19 cellular contexts compared by ENCODE assay signal in the genomic region with DNA sequence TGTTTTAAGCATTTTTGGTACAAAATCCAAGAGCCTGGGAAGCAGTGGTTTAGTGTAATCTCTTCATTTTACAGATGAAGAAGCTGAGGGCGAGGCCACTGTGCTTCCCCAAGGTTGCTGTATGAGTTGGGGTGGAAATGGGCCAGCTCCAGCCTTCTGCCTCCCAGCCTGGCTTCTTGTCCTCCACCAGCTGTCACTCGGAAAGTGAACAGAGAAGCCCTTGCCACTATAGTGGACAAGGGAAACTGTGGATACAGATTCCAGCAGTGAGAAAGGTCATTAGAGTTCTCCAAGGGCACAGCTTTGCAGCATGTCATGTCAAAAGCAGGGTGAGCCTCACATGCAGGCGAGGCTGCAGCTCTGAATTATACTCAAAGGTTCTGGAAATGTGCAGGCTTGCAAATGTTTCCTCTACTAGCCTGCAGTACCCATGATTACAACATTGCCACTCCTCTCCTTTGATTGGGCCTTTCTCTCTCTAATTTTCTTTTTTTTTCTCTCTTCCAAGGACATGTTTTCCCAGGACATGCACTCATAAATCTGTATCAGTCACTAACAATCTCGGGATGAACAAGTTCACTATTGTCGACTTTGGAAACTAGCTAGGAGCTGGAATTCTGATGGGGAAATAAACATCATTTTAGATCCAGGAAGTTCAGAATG. TPM values are rescaled to one million over a fixed set of nuclear protein-coding genes. Genes with fewer than 3 reads are reported as not detected.
"Had no signal": no experiment of that assay in that cellular context is flagged by ENCODE, and none has a peak within 500 bp of the region (broad histone marks: within the 10 kb centered on the region; RNA-seq: fewer than 3 reads in every experiment).

No MANE protein-coding gene starts in this region.

- ATAC-seq: activated CD8-positive, alpha-beta memory T cell treated with anti-CD3 and anti-CD28 coated beads, Interleukin-2, amount 10 ng/mL, durations not matched to agents 7 days and 5 days; activated T-helper 17 cell treated with anti-CD3 and anti-CD28 coated beads, Interleukin-2, amount 50 U/mL, for 72 hours; foreskin keratinocyte; psoas muscle had no signal

- H3K36me3 Mint-ChIP-seq: activated CD8-positive, alpha-beta memory T cell treated with anti-CD3 and anti-CD28 coated beads, Interleukin-2, amount 10 ng/mL, durations not matched to agents 7 days and 5 days; activated naive CD8-positive, alpha-beta T cell treated with anti-CD3 and anti-CD28 coated beads, Interleukin-2, amount 10 ng/mL, durations not matched to agents 7 days and 5 days; immature natural killer cell had no signal

- H3K27me3 ChIP-seq: brain microvascular endothelial cell, sigmoid colon, spleen, tibial artery, uterus had no signal

- H3K36me3 ChIP-seq: brain microvascular endothelial cell, sigmoid colon, spleen, tibial artery, uterus had no signal

- H3K4me1 ChIP-seq: foreskin keratinocyte, psoas muscle, sigmoid colon, spleen, uterus had no signal

- H3K27ac ChIP-seq: brain microvascular endothelial cell, coronary artery, foreskin keratinocyte, psoas muscle, sigmoid colon, tibial artery, uterus had no signal

- DNase-seq: activated CD4-positive, alpha-beta memory T cell treated with anti-CD3 and anti-CD28 coated beads, Interleukin-2, amount 10 ng/mL, durations not matched to agents 7 days and 5 days; activated CD4-positive, alpha-beta T cell treated with anti-CD3 and anti-CD28 coated beads for 48 hours; activated CD4-positive, CD25-positive, alpha-beta regulatory T cell; activated CD8-positive, alpha-beta memory T cell treated with anti-CD3 and anti-CD28 coated beads, Interleukin-2, amount 10 ng/mL, durations not matched to agents 7 days and 5 days; activated naive CD4-positive, alpha-beta T cell treated with Interleukin-2 at 50 U/mL for 16 hours; activated naive CD8-positive, alpha-beta T cell treated with anti-CD3 and anti-CD28 coated beads, Interleukin-2, amount 10 ng/mL, durations not matched to agents 7 days and 5 days; activated T-cell treated with anti-CD3 and anti-CD28 coated beads, Interleukin-2, amount 50 U/mL, for 1 hour; brain microvascular endothelial cell; glutamatergic neuron; immature natural killer cell; psoas muscle; sigmoid colon; spleen; stimulated activated naive CD4-positive, alpha-beta T cell; tibial artery; uterus had no signal

- H3K9me3 ChIP-seq: psoas muscle, sigmoid colon, spleen, tibial artery, uterus had no signal

- H3K4me3 Mint-ChIP-seq: activated CD4-positive, alpha-beta memory T cell treated with anti-CD3 and anti-CD28 coated beads, Interleukin-2, amount 10 ng/mL, durations not matched to agents 7 days and 5 days; activated CD8-positive, alpha-beta memory T cell treated with anti-CD3 and anti-CD28 coated beads, Interleukin-2, amount 10 ng/mL, durations not matched to agents 7 days and 5 days; activated naive CD8-positive, alpha-beta T cell treated with anti-CD3 and anti-CD28 coated beads, Interleukin-2, amount 10 ng/mL, durations not matched to agents 7 days and 5 days; activated T-helper 17 cell treated with anti-CD3 and anti-CD28 coated beads, Interleukin-2, amount 50 U/mL, for 72 hours; immature natural killer cell had no signal

- H3K27ac Mint-ChIP-seq: activated CD4-positive, alpha-beta memory T cell treated with anti-CD3 and anti-CD28 coated beads, Interleukin-2, amount 10 ng/mL, durations not matched to agents 7 days and 5 days; activated CD8-positive, alpha-beta memory T cell treated with anti-CD3 and anti-CD28 coated beads, Interleukin-2, amount 10 ng/mL, durations not matched to agents 7 days and 5 days; activated naive CD8-positive, alpha-beta T cell treated with anti-CD3 and anti-CD28 coated beads, Interleukin-2, amount 10 ng/mL, durations not matched to agents 7 days and 5 days; activated T-helper 17 cell treated with anti-CD3 and anti-CD28 coated beads, Interleukin-2, amount 50 U/mL, for 72 hours; immature natural killer cell had no signal

- H3K4me1 Mint-ChIP-seq: activated CD4-positive, alpha-beta memory T cell treated with anti-CD3 and anti-CD28 coated beads, Interleukin-2, amount 10 ng/mL, durations not matched to agents 7 days and 5 days; activated CD8-positive, alpha-beta memory T cell treated with anti-CD3 and anti-CD28 coated beads, Interleukin-2, amount 10 ng/mL, durations not matched to agents 7 days and 5 days; activated naive CD8-positive, alpha-beta T cell treated with anti-CD3 and anti-CD28 coated beads, Interleukin-2, amount 10 ng/mL, durations not matched to agents 7 days and 5 days; activated T-helper 17 cell treated with anti-CD3 and anti-CD28 coated beads, Interleukin-2, amount 50 U/mL, for 72 hours; immature natural killer cell had no signal

- H3K4me3 ChIP-seq: coronary artery, psoas muscle, sigmoid colon, spleen, tibial artery, uterus had no signal

- H3K9me3 Mint-ChIP-seq: activated CD4-positive, alpha-beta memory T cell treated with anti-CD3 and anti-CD28 coated beads, Interleukin-2, amount 10 ng/mL, durations not matched to agents 7 days and 5 days; activated naive CD8-positive, alpha-beta T cell treated with anti-CD3 and anti-CD28 coated beads, Interleukin-2, amount 10 ng/mL, durations not matched to agents 7 days and 5 days; activated T-helper 17 cell treated with anti-CD3 and anti-CD28 coated beads, Interleukin-2, amount 50 U/mL, for 72 hours; immature natural killer cell had no signal

RNA-seq across cellular contexts. Expression of gene BAMBI, which starts 33.0 kb away (rescaled TPM):
- total RNA-seq: activated T-helper 17 cell treated with anti-CD3 and anti-CD28 coated beads, Interleukin-2, amount 50 U/mL, for 72 hours had no signal
